Comparison of ENCODE assay signal across 28 cellular contexts in genomic region chr18:59892123-59892522, GRCh38.
"Had no signal": no experiment of that assay in that cellular context is flagged by ENCODE, and none has a peak within 500 bp of the region (broad histone marks: within the 10 kb centered on the region; RNA-seq: fewer than 3 reads in every experiment).

No MANE protein-coding gene starts in this region.

- H3K36me3 ChIP-seq: colonic mucosa, esophagus muscularis mucosa, esophagus squamous epithelium, gastrocnemius medialis, gastroesophageal sphincter, heart left ventricle, heart right ventricle had no signal

- H3K4me3 Mint-ChIP-seq: dendritic cell treated with granulocyte-macrophage colony-stimulating factor and Interleukin-4, amounts not matched to agents 40 ng/mL and 50 ng/mL, for 4 days; effector memory CD8-positive, alpha-beta T cell had no signal

- H3K9me3 ChIP-seq: colonic mucosa, esophagus muscularis mucosa, esophagus squamous epithelium, gastrocnemius medialis, gastroesophageal sphincter, heart left ventricle, heart right ventricle had no signal

- H3K27ac ChIP-seq: colonic mucosa, coronary artery, dorsolateral prefrontal cortex, epithelial cell of prostate, esophagus muscularis mucosa, esophagus squamous epithelium, foreskin keratinocyte, gastrocnemius medialis, gastroesophageal sphincter, heart left ventricle, heart right ventricle had no signal

- H3K9me3 Mint-ChIP-seq: dendritic cell treated with granulocyte-macrophage colony-stimulating factor and Interleukin-4, amounts not matched to agents 40 ng/mL and 50 ng/mL, for 4 days; effector memory CD8-positive, alpha-beta T cell had no signal

- H3K27ac Mint-ChIP-seq: dendritic cell treated with granulocyte-macrophage colony-stimulating factor and Interleukin-4, amounts not matched to agents 40 ng/mL and 50 ng/mL, for 4 days had no signal

- H3K27me3 ChIP-seq: colonic mucosa, esophagus muscularis mucosa, esophagus squamous epithelium, foreskin keratinocyte, gastrocnemius medialis, gastroesophageal sphincter had no signal

- ATAC-seq: effector memory CD8-positive, alpha-beta T cell; esophagus mucosa; foreskin keratinocyte; gastrocnemius medialis; gastroesophageal sphincter; heart left ventricle; heart right ventricle had no signal

- H3K4me1 ChIP-seq: colonic mucosa, esophagus muscularis mucosa, esophagus squamous epithelium, foreskin keratinocyte, gastrocnemius medialis, gastroesophageal sphincter, heart left ventricle, heart right ventricle had no signal

- FAIRE-seq: colon, endometrium, endothelial cell of umbilical vein, frontal cortex had no signal

- H3K4me3 ChIP-seq: colonic mucosa, coronary artery, dorsolateral prefrontal cortex, esophagus muscularis mucosa, esophagus squamous epithelium, gastrocnemius medialis, gastroesophageal sphincter, heart left ventricle, heart right ventricle had no signal

- DNase-seq: colonic mucosa; cortex of kidney; dermis blood vessel endothelial cell; dorsolateral prefrontal cortex; effector CD4-positive, alpha-beta T cell; effector CD8-positive, alpha-beta T cell; effector memory CD4-positive, alpha-beta T cell; effector memory CD8-positive, alpha-beta T cell; erythroblast; esophagus squamous epithelium; foreskin fibroblast; foreskin keratinocyte; foreskin melanocyte; gastrocnemius medialis; glutamatergic neuron; head of caudate nucleus; heart left ventricle; heart right ventricle had no signal

- H3K27me3 Mint-ChIP-seq: effector memory CD8-positive, alpha-beta T cell had no signal
